Comparison of ENCODE assay signal across 2 cellular contexts in the genomic region with DNA sequence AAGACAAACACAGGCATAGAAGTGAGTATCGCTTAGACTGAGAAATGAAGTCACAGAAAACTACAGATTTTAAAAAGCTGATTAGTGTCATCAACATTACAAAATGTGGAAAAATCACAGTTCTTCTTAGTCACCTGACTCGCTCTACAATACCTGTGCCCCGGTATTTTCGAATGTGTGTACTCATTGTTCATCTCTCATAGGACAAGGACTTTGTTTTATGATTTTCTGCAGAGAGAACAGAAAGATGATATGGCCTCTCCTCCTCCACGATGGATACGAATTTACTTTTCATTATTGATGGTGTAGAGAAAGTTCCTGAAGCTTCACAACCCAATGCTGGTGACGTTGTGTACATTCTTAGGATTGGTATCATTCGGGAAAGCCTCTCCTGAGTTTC.
TF ChIP-seq lines count a peak whose summit lies in the region.

No MANE protein-coding gene starts in this region.

TF ChIP-seq in HepG2, 621 proteins besides CTCF, POLR2A, EP300 and RAD21:
- TF ChIP-seq, protein P1, sequence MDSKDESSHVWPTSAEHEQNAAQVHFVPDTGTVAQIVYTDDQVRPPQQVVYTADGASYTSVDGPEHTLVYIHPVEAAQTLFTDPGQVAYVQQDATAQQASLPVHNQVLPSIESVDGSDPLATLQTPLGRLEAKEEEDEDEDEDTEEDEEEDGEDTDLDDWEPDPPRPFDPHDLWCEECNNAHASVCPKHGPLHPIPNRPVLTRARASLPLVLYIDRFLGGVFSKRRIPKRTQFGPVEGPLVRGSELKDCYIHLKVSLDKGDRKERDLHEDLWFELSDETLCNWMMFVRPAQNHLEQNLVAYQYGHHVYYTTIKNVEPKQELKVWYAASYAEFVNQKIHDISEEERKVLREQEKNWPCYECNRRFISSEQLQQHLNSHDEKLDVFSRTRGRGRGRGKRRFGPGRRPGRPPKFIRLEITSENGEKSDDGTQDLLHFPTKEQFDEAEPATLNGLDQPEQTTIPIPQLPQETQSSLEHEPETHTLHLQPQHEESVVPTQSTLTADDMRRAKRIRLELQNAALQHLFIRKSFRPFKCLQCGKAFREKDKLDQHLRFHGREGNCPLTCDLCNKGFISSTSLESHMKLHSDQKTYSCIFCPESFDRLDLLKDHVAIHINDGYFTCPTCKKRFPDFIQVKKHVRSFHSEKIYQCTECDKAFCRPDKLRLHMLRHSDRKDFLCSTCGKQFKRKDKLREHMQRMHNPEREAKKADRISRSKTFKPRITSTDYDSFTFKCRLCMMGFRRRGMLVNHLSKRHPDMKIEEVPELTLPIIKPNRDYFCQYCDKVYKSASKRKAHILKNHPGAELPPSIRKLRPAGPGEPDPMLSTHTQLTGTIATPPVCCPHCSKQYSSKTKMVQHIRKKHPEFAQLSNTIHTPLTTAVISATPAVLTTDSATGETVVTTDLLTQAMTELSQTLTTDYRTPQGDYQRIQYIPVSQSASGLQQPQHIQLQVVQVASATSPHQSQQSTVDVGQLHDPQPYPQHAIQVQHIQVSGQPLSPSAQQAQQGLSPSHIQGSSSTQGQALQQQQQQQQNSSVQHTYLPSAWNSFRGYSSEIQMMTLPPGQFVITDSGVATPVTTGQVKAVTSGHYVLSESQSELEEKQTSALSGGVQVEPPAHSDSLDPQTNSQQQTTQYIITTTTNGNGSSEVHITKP (CRISPR knock-in tag; IDR thresholded peaks at IDR 0.05; ENCODE audit: low read depth), result no peak
- 0 out of 2 replicates have a peak, but pooled peaks have one; percentile 19 for TF ChIP-seq CREB1 (IDR thresholded peaks at IDR 0.05)
- no peak for TF ChIP-seq CREB1 (CRISPR knock-in tag; IDR thresholded peaks at IDR 0.05)
TF ChIP-seq in HepG2: peak in this region for 1.

TF ChIP-seq in HEK293, 187 proteins besides CTCF, POLR2A, EP300 and RAD21 (continued from another document):
- TF ChIP-seq, protein P2, sequence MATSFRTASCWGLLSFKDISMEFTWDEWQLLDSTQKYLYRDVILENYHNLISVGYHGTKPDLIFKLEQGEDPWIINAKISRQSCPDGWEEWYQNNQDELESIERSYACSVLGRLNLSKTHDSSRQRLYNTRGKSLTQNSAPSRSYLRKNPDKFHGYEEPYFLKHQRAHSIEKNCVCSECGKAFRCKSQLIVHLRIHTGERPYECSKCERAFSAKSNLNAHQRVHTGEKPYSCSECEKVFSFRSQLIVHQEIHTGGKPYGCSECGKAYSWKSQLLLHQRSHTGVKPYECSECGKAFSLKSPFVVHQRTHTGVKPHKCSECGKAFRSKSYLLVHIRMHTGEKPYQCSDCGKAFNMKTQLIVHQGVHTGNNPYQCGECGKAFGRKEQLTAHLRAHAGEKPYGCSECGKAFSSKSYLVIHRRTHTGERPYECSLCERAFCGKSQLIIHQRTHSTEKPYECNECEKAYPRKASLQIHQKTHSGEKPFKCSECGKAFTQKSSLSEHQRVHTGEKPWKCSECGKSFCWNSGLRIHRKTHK (tag by site-specific recombination; IDR thresholded peaks at IDR 0.05), result peak; percentile 96
- TF ChIP-seq, protein P3, sequence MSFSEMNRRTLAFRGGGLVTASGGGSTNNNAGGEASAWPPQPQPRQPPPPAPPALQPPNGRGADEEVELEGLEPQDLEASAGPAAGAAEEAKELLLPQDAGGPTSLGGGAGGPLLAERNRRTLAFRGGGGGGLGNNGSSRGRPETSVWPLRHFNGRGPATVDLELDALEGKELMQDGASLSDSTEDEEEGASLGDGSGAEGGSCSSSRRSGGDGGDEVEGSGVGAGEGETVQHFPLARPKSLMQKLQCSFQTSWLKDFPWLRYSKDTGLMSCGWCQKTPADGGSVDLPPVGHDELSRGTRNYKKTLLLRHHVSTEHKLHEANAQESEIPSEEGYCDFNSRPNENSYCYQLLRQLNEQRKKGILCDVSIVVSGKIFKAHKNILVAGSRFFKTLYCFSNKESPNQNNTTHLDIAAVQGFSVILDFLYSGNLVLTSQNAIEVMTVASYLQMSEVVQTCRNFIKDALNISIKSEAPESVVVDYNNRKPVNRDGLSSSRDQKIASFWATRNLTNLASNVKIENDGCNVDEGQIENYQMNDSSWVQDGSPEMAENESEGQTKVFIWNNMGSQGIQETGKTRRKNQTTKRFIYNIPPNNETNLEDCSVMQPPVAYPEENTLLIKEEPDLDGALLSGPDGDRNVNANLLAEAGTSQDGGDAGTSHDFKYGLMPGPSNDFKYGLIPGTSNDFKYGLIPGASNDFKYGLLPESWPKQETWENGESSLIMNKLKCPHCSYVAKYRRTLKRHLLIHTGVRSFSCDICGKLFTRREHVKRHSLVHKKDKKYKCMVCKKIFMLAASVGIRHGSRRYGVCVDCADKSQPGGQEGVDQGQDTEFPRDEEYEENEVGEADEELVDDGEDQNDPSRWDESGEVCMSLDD (tag by site-specific recombination; IDR thresholded peaks at IDR 0.05), result no peak
- peak; percentile 48 for TF ChIP-seq SETDB1 (IDR thresholded peaks at IDR 0.05; ENCODE audit: insufficient read length, low read length)
